1 cellular context compared by ENCODE assay signal in genomic region chr5:55601209-55601618, GRCh38.
A peak's percentile ranks its signal among the peaks of the same experiment; 100 is the strongest.
TF ChIP-seq lines count a peak whose summit lies in the region.

No MANE protein-coding gene starts in this region.

TF ChIP-seq in HepG2, 621 proteins besides CTCF, POLR2A, EP300 and RAD21 (continued from another document):
- no peak for TF ChIP-seq SSRP1 (CRISPR knock-in tag; IDR thresholded peaks at IDR 0.05)
- TF ChIP-seq ZSCAN31 (CRISPR knock-in tag; IDR thresholded peaks at IDR 0.05; ENCODE audit: low read depth): no peak
- TF ChIP-seq ETV5 (CRISPR knock-in tag; IDR thresholded peaks at IDR 0.05; ENCODE audit: borderline replicate concordance): peak; percentile 11; the same call in 1 of the 2 replicates
- TF ChIP-seq ZNF317 (CRISPR knock-in tag; IDR thresholded peaks at IDR 0.05): no peak
- no peak for TF ChIP-seq U2AF1 (optimal IDR thresholded peaks at IDR 0.05; ENCODE audit: low read depth, low read length)
- TF ChIP-seq, protein P1, sequence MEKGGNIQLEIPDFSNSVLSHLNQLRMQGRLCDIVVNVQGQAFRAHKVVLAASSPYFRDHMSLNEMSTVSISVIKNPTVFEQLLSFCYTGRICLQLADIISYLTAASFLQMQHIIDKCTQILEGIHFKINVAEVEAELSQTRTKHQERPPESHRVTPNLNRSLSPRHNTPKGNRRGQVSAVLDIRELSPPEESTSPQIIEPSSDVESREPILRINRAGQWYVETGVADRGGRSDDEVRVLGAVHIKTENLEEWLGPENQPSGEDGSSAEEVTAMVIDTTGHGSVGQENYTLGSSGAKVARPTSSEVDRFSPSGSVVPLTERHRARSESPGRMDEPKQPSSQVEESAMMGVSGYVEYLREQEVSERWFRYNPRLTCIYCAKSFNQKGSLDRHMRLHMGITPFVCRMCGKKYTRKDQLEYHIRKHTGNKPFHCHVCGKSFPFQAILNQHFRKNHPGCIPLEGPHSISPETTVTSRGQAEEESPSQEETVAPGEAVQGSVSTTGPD (CRISPR knock-in tag; IDR thresholded peaks at IDR 0.05): no peak
- no peak for TF ChIP-seq ZNF30 (CRISPR knock-in tag; IDR thresholded peaks at IDR 0.05)
- TF ChIP-seq ZSCAN20 (CRISPR knock-in tag; IDR thresholded peaks at IDR 0.05; ENCODE audit: borderline replicate concordance): no peak
- no peak for TF ChIP-seq ZNF333 (CRISPR knock-in tag; IDR thresholded peaks at IDR 0.05; ENCODE audit: borderline replicate concordance)
- TF ChIP-seq ZNF619 (CRISPR knock-in tag; IDR thresholded peaks at IDR 0.05): no peak
TF ChIP-seq in HepG2: peak in this region for 25.
